In the genomic region with DNA sequence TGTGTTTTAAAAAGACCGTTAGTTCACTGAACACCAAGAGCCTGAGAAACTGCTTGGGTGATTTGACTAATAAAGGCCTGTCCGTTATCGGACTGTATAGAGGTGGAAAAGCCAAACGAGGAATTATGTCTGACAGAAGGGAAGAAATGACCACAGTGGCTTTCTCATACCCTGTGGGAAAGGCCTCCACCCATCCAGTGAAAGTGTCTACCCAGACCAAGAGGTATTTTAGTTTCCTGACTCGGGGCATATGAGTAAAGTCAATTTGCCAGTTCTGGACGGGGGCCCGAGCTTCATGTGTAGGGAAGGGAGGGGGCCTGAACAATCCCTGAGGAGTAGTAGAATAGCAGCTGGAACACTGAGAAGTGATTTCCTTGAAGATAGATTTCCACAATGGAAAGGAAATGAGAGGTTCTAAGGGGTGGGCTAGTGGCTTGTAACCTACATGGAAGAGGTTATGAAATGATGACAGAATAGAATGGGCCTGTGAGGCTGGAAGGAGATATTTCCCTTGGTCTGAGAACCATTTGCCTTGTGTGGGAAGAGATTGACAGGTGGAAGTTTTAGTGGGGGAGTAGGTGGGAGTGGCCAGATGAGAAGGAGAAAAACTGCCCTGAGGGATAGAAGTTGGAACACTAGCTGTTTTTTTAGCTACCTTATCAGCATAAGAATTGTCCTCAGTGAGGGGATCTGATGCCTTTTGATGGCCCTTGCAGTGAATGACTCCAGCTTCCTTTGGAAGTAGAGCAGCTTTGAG, we compare ENCODE assay signal across 7 cellular contexts.
DNase-seq lines count a peak whose midpoint lies in the region; TF ChIP-seq lines count a peak whose summit lies in the region.
"Not testable (repeated sequence)": the region's sequence is repeated elsewhere in the genome, so short reads cannot be mapped to it uniquely, and the experiment has no call there.

No MANE protein-coding gene starts in this region.

- H3K4me2 ChIP-seq in trophoblast cell (ENCODE audit: low read length): peak overlapping the region; percentile 48

- H3K36me3 ChIP-seq in HEK293 (ENCODE audit: control insufficient read depth in 2 of 2, insufficient read depth in 1 of 2, low read length in 2 of 2); cardiac muscle cell; trophoblast cell (ENCODE audit: control insufficient read depth in 1 of 2, insufficient read depth in 2 of 2, low read length in 2 of 2): not testable (repeated sequence)
- peaks cover 21% of the 10 kb centered on the region; the same call in 1 of the 2 replicates for H3K36me3 ChIP-seq in iPS-20b (ENCODE audit: insufficient read depth, low read depth, low read length)

- H3K4me1 ChIP-seq in HEK293 (ENCODE audit: control insufficient read depth, insufficient read depth, low read length): not testable (repeated sequence)
- peaks cover 19% of the 10 kb centered on the region for H3K4me1 ChIP-seq in cardiac muscle cell (ENCODE audit: low read depth)
- H3K4me1 ChIP-seq in iPS-20b (ENCODE audit: insufficient read depth, low read length): peaks cover 35% of the 10 kb centered on the region
- peaks cover 27 to 33% of the 10 kb centered on the region in 2 experiments for H3K4me1 ChIP-seq in trophoblast cell (ENCODE audit: control insufficient read depth in 1 of 2, insufficient read depth in 2 of 2, low read length in 2 of 2)

- peak overlapping the region; percentile 58; the same call in 1 of the 2 replicates for H3K9ac ChIP-seq in iPS-20b (ENCODE audit: low read depth, low read length)
- not testable (repeated sequence) for H3K9ac ChIP-seq in trophoblast cell (ENCODE audit: low read length)

- H4K12ac ChIP-seq in trophoblast cell (ENCODE audit: low read depth, low read length): not testable (repeated sequence)

- DNase-seq in ELF-1 (ENCODE audit: low read depth, low spot score): peak; percentile 80
- DNase-seq in NCI-H226: peak; percentile 14
- DNase-seq in dermis blood vessel endothelial cell: peak; percentile 75
- peak in 1 of 2 donors; percentile 19 for DNase-seq in cardiac muscle cell (ENCODE audit: low read depth in 1 of 2, low spot score in 1 of 2)
- DNase-seq in trophoblast cell: not testable (repeated sequence)

- H2BK12ac ChIP-seq in trophoblast cell (ENCODE audit: low read length): peak overlapping the region; percentile 60

- H3K18ac ChIP-seq in trophoblast cell (ENCODE audit: low read length): peak overlapping the region; percentile 59

- peak overlapping the region; percentile 65 for H4K91ac ChIP-seq in trophoblast cell (ENCODE audit: low read depth, low read length)

- H3K4ac ChIP-seq in trophoblast cell (ENCODE audit: low read depth, low read length): not testable (repeated sequence)

- peak overlapping the region; percentile 20 for H3K14ac ChIP-seq in trophoblast cell (ENCODE audit: low read length)

- H3K27ac ChIP-seq in HEK293 (ENCODE audit: extremely low read depth, low read depth, low read length): not testable (repeated sequence)
- H3K27ac ChIP-seq in cardiac muscle cell (peak overlapping the region; percentile 48), iPS-20b (ENCODE audit: low read length) (peak overlapping the region; percentile 67), trophoblast cell (ENCODE audit: low read depth, low read length) (peak overlapping the region; percentile 78)

- not testable (repeated sequence) for H3K23ac ChIP-seq in trophoblast cell (ENCODE audit: low read length)

- H3K9me3 ChIP-seq in HEK293 (ENCODE audit: control insufficient read depth, insufficient read depth, low read depth, low read length); cardiac muscle cell (ENCODE audit: low read depth); iPS-20b (ENCODE audit: insufficient read depth, low read depth, low read length); trophoblast cell (ENCODE audit: insufficient read depth, low read depth, low read length): not testable (repeated sequence)

- not testable (repeated sequence) for H2AFZ ChIP-seq in trophoblast cell (ENCODE audit: insufficient read depth, low read length, poor library complexity)

- H2BK120ac ChIP-seq in trophoblast cell (ENCODE audit: insufficient read depth, low read length, poor library complexity): peak overlapping the region; percentile 69

- H3K79me1 ChIP-seq in trophoblast cell (ENCODE audit: low read length): peaks cover 47% of the 10 kb centered on the region

- H2BK5ac ChIP-seq in trophoblast cell (ENCODE audit: low read depth, low read length, poor library complexity): peak overlapping the region; percentile 82

- peak overlapping the region; percentile 84 for H2AK5ac ChIP-seq in trophoblast cell (ENCODE audit: low read length)

- no CpG with 5 or more reads among the region's 7 CpGs for WGBS in trophoblast cell (ENCODE audit: extremely low coverage, insufficient coverage, insufficient read length)

- POLR2A ChIA-PET in HEK293 (lab: Yijun Ruan, JAX): interaction anchor here (0.6 kb wide), 1 partner anchor 122 kb away, joined by 4 read pairs; no protein-coding TSS in a partner anchor

- H3K4me3 ChIP-seq in HEK293 (ENCODE audit: low read depth, low read length); cardiac muscle cell; trophoblast cell (ENCODE audit: low read depth, low read length): not testable (repeated sequence)
- H3K4me3 ChIP-seq in iPS-20b (ENCODE audit: low read length): peak overlapping the region; percentile 21; the same call in 1 of the 2 replicates

- not testable (repeated sequence) for H4K8ac ChIP-seq in trophoblast cell (ENCODE audit: low read depth, low read length)

- CTCF ChIA-PET in HEK293 (lab: Yijun Ruan, JAX): interaction anchor here (4.2 kb wide), 2 partner anchors 17 to 104 kb away, joined by 27 to 34 read pairs; partner anchors contain the start of gene PPM1J

- TF ChIP-seq CTCF in HEK293 (tag by site-specific recombination; IDR thresholded peaks at IDR 0.05); cardiac muscle cell (IDR thresholded peaks at IDR 0.05; ENCODE audit: low read depth, low read length): not testable (repeated sequence)

- H3K27me3 ChIP-seq in cardiac muscle cell; iPS-20b (ENCODE audit: insufficient read depth, low read length); trophoblast cell (ENCODE audit: insufficient read depth, low read length): not testable (repeated sequence)

- peaks cover 11% of the 10 kb centered on the region for H3K79me2 ChIP-seq in trophoblast cell (ENCODE audit: control insufficient read depth, insufficient read depth, low read length, poor library complexity)

TF ChIP-seq in HEK293, 187 proteins besides CTCF, POLR2A, EP300 and RAD21:
- TF ChIP-seq WT1 (tag by site-specific recombination; IDR thresholded peaks at IDR 0.05) (peak; percentile 24; the same call in 1 of the 2 replicates), OSR2 (tag by site-specific recombination; IDR thresholded peaks at IDR 0.05) (peak; percentile 64), PRDM1 (tag by site-specific recombination; IDR thresholded peaks at IDR 0.05) (peak; percentile 80), ZFHX2 (tag by site-specific recombination; conservative IDR thresholded peaks at IDR 0.05) (peak; percentile 72), EGR2 (tag by site-specific recombination; IDR thresholded peaks at IDR 0.05; ENCODE audit: low read depth) (peak; percentile 90)
TF ChIP-seq in HEK293: peak in this region for 5; not testable (repeated sequence) for 182.
